In the genomic region with DNA sequence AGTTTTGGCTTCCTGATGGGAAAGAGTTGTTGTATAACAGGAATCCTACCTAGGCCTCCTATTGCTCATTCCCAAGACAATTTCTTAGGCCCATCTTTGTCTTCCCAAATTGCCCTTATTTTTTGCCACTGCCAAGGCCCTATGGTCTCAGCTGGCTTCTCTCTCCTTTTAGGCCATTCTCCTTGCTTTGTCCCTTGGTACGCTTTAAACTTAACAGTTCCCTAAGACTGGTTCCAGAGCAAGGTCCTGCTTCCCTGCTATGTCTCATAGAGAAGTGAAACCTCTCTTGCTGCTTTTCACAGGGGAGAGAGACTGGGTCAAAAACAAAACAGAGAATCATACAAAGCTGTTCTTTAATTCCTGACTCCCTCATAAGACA, we compare ENCODE assay signal across 9 cellular contexts.
DNase-seq lines count a peak whose midpoint lies in the region; ATAC-seq and TF ChIP-seq lines count a peak whose summit lies in the region.
"Had no signal": no experiment of that assay in that cellular context is flagged by ENCODE, and none has a peak within 500 bp of the region (broad histone marks: within the 10 kb centered on the region; RNA-seq: fewer than 3 reads in every experiment).

No MANE protein-coding gene starts in this region.

- peak overlapping the region; percentile 67 for H3K27ac ChIP-seq in hepatocyte
- H3K27ac ChIP-seq in OCI-LY7 (ENCODE audit: low read depth, low read length, poor library complexity, severe bottlenecking), result no peak overlapping the region
- H3K27ac ChIP-seq: parathyroid adenoma had no signal

- H3K27ac Mint-ChIP-seq in CD14-positive monocyte, result peak overlapping the region in 6 of 7 donors; percentile 14 to 87 (median 72)

- H3K9me3 ChIP-seq in hepatocyte (ENCODE audit: low read depth) (no peaks in the 10 kb centered on the region), OCI-LY7 (ENCODE audit: low read length) (no peaks in the 10 kb centered on the region)

- no peaks in the 10 kb centered on the region for H3K27me3 ChIP-seq in hepatocyte

- H3K4me2 ChIP-seq in hepatocyte (no peak overlapping the region), OCI-LY7 (ENCODE audit: low read length) (no peak overlapping the region)

- peak overlapping the region in 1 of 2 donors; percentile 49 for H3K4me3 Mint-ChIP-seq in CD14-positive monocyte

- TF ChIP-seq CTCF in CD14-positive monocyte (IDR thresholded peaks at IDR 0.05), result no peak
- TF ChIP-seq CTCF in hepatocyte (IDR thresholded peaks at IDR 0.05; ENCODE audit: poor library complexity), result no peak
- TF ChIP-seq CTCF in OCI-LY7 (conservative IDR thresholded peaks at IDR 0.05; ENCODE audit: low read length), result no peak

- H3K9me2 ChIP-seq in hepatocyte (replicated peaks; ENCODE audit: insufficient read depth) (no peaks in the 10 kb centered on the region), OCI-LY7 (ENCODE audit: insufficient read depth, low read length) (no peaks in the 10 kb centered on the region)

- BruUV-seq in OCI-LY7 (replicated peaks; lab: Mats Ljungman, UMichigan), result no TSS peak

- ATAC-seq in HG03432 (IDR thresholded peaks at IDR 0.05; ENCODE audit: unreplicated experiment), result peak; percentile 59

- CTCF ChIA-PET in OCI-LY7 (lab: Charles Lee; ENCODE audit: unreplicated experiment), result no interaction called here

- H2AFZ ChIP-seq in hepatocyte (no peak overlapping the region), OCI-LY7 (ENCODE audit: low read length) (no peak overlapping the region)
- H2AFZ ChIP-seq: parathyroid adenoma had no signal

- H3K4me1 ChIP-seq in hepatocyte (ENCODE audit: insufficient read depth) (peaks cover 22% of the 10 kb centered on the region), OCI-LY7 (ENCODE audit: insufficient read depth, low read length, poor library complexity, severe bottlenecking) (no peaks in the 10 kb centered on the region)
- H3K4me1 ChIP-seq: parathyroid adenoma had no signal

- H3K36me3 Mint-ChIP-seq in CD14-positive monocyte, result peaks cover 0 to under 1% of the 10 kb centered on the region in 2 donors

- POLR2A ChIA-PET in OCI-LY7 (lab: Charles Lee), result no interaction called here

- H4K20me1 ChIP-seq in hepatocyte (ENCODE audit: insufficient read depth, poor library complexity, severe bottlenecking) (no peaks in the 10 kb centered on the region), OCI-LY7 (ENCODE audit: insufficient read depth, low read length) (no peaks in the 10 kb centered on the region)

- H3K27me3 Mint-ChIP-seq in CD14-positive monocyte (ENCODE audit: low read depth in 3 of 3), result no peaks in the 10 kb centered on the region

- peaks cover 5 to 8% (median 7%) of the 10 kb centered on the region in 7 donors for H3K9me3 Mint-ChIP-seq in CD14-positive monocyte

- H3K4me1 Mint-ChIP-seq in CD14-positive monocyte, result peaks cover 44% of the 10 kb centered on the region

- H3K36me3 ChIP-seq in hepatocyte (replicated peaks; ENCODE audit: insufficient read depth, low read depth) (no peaks in the 10 kb centered on the region), OCI-LY7 (ENCODE audit: insufficient read depth, low read length) (no peaks in the 10 kb centered on the region)

- 100% methylated on average over 1 of the region's 1 CpG for WGBS in hepatocyte (ENCODE audit: low lambda C conversion rate, missing lambda C conversion rate)

- H3K4me3 ChIP-seq in hepatocyte, result no peak overlapping the region
- H3K4me3 ChIP-seq in OCI-LY7 (ENCODE audit: low read depth, low read length, poor library complexity, severe bottlenecking), result no peak overlapping the region

- DNase-seq in CD14-positive monocyte (ENCODE audit: low spot score) (no peak), GM19240 (ENCODE audit: insufficient read length, low spot score) (peak; percentile 24), hepatocyte (ENCODE audit: low spot score) (no peak), UCSD-AML1 (lab: John Stamatoyannopoulos, UW; ENCODE audit: unreplicated experiment) (no peak), NCI-H2171 (lab: John Stamatoyannopoulos, UW) (no peak), OCI-LY7 (ENCODE audit: low spot score) (no peak), COLO668 (lab: John Stamatoyannopoulos, UW; ENCODE audit: unreplicated experiment) (no peak)

- intact Hi-C loops in CD14-positive monocyte (cut with micrococcal nuclease), result loop anchor here in 1 of 2 donors (10.0 kb wide), 1 partner anchor 48 kb away; no protein-coding TSS in a partner anchor
- intact Hi-C loops in OCI-LY7 (cut with micrococcal nuclease; ENCODE audit: unreplicated experiment), result no loop called here

- no peaks in the 10 kb centered on the region for H3K79me2 ChIP-seq in hepatocyte
- no peaks in the 10 kb centered on the region for H3K79me2 ChIP-seq in OCI-LY7 (ENCODE audit: insufficient read depth, low read depth, low read length)
- H3K79me2 ChIP-seq: parathyroid adenoma had no signal
